2 cellular contexts compared by ENCODE assay signal in the genomic region with DNA sequence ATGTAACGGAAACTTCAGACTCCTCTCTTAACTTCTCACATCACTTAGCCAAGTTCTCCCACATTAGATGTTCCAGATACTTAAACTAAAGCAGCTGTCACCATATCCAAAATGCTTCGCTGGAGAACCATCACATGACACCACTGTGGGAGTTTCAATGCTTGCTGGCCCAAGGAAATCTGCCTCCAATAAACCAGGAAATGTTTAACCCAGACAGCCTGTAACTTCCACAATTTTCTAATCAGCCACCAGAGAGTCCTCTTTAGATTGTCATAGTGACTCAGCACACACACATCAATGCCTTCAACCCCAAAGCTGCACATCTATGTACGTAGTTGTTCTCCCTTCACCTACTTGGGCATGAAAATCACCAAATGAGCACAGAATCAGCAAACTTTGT.
TF ChIP-seq lines count a peak whose summit lies in the region.

No MANE protein-coding gene starts in this region.

TF ChIP-seq in SK-N-SH treated with all-trans-retinoic acid at 6 μM for 48 hours, 23 proteins besides CTCF, POLR2A, EP300 and RAD21 (continued from another document):
- TF ChIP-seq, protein P1, sequence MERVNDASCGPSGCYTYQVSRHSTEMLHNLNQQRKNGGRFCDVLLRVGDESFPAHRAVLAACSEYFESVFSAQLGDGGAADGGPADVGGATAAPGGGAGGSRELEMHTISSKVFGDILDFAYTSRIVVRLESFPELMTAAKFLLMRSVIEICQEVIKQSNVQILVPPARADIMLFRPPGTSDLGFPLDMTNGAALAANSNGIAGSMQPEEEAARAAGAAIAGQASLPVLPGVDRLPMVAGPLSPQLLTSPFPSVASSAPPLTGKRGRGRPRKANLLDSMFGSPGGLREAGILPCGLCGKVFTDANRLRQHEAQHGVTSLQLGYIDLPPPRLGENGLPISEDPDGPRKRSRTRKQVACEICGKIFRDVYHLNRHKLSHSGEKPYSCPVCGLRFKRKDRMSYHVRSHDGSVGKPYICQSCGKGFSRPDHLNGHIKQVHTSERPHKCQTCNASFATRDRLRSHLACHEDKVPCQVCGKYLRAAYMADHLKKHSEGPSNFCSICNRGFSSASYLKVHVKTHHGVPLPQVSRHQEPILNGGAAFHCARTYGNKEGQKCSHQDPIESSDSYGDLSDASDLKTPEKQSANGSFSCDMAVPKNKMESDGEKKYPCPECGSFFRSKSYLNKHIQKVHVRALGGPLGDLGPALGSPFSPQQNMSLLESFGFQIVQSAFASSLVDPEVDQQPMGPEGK (CRISPR knock-in tag; IDR thresholded peaks at IDR 0.05; ENCODE audit: borderline replicate concordance): no peak
- no peak for TF ChIP-seq TCF4 (CRISPR knock-in tag; IDR thresholded peaks at IDR 0.05; ENCODE audit: borderline replicate concordance)
- TF ChIP-seq ZFP30 (CRISPR knock-in tag; IDR thresholded peaks at IDR 0.05): no peak
- TF ChIP-seq SNAI2 (CRISPR knock-in tag; IDR thresholded peaks at IDR 0.05): no peak
- no peak for TF ChIP-seq PPARA (CRISPR knock-in tag; IDR thresholded peaks at IDR 0.05; ENCODE audit: borderline replicate concordance)

TF ChIP-seq in SK-N-SH, 30 proteins besides CTCF, POLR2A, EP300 and RAD21 (continued from another document):
- TF ChIP-seq, protein P2, sequence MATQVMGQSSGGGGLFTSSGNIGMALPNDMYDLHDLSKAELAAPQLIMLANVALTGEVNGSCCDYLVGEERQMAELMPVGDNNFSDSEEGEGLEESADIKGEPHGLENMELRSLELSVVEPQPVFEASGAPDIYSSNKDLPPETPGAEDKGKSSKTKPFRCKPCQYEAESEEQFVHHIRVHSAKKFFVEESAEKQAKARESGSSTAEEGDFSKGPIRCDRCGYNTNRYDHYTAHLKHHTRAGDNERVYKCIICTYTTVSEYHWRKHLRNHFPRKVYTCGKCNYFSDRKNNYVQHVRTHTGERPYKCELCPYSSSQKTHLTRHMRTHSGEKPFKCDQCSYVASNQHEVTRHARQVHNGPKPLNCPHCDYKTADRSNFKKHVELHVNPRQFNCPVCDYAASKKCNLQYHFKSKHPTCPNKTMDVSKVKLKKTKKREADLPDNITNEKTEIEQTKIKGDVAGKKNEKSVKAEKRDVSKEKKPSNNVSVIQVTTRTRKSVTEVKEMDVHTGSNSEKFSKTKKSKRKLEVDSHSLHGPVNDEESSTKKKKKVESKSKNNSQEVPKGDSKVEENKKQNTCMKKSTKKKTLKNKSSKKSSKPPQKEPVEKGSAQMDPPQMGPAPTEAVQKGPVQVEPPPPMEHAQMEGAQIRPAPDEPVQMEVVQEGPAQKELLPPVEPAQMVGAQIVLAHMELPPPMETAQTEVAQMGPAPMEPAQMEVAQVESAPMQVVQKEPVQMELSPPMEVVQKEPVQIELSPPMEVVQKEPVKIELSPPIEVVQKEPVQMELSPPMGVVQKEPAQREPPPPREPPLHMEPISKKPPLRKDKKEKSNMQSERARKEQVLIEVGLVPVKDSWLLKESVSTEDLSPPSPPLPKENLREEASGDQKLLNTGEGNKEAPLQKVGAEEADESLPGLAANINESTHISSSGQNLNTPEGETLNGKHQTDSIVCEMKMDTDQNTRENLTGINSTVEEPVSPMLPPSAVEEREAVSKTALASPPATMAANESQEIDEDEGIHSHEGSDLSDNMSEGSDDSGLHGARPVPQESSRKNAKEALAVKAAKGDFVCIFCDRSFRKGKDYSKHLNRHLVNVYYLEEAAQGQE (IDR thresholded peaks at IDR 0.05; ENCODE audit: low read depth, low read length): no peak
- TF ChIP-seq TAF1 (IDR thresholded peaks at IDR 0.05; ENCODE audit: borderline replicate concordance, low read depth, low read length) (no peak), TEAD4 (IDR thresholded peaks at IDR 0.05; ENCODE audit: borderline replicate concordance, insufficient read depth) (no peak), MXI1 (IDR thresholded peaks at IDR 0.05; ENCODE audit: low read depth, low read length) (no peak)
- TF ChIP-seq, protein P3, sequence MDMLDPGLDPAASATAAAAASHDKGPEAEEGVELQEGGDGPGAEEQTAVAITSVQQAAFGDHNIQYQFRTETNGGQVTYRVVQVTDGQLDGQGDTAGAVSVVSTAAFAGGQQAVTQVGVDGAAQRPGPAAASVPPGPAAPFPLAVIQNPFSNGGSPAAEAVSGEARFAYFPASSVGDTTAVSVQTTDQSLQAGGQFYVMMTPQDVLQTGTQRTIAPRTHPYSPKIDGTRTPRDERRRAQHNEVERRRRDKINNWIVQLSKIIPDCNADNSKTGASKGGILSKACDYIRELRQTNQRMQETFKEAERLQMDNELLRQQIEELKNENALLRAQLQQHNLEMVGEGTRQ (IDR thresholded peaks at IDR 0.05; ENCODE audit: borderline replicate concordance, low read depth, low read length): no peak
